8 cellular contexts compared by ENCODE assay signal in genomic region chr1:179217943-179218507, GRCh38. TPM values are rescaled to one million over a fixed set of nuclear protein-coding genes. Genes with fewer than 3 reads are reported as not detected.
A peak's percentile ranks its signal among the peaks of the same experiment; 100 is the strongest.
DNase-seq lines count a peak whose midpoint lies in the region; ATAC-seq and TF ChIP-seq lines count a peak whose summit lies in the region.

No MANE protein-coding gene starts in this region.

- DNase-seq in MCF 10A (ENCODE audit: unreplicated experiment) (peak; percentile 56), mammary epithelial cell (no peak), activated B cell treated with CpG ODN at 0.5 μM for 24 hours (no peak), iris pigment epithelial cell (ENCODE audit: low read depth) (peak; percentile 72), aorta (no peak), NCI-H2227 treated with DMSO at 0.1 percent for 48 hours (lab: John Stamatoyannopoulos, UW) (no peak)
- DNase-seq in effector memory CD8-positive, alpha-beta T cell, result no peak

- H4K20me1 ChIP-seq in mammary epithelial cell (ENCODE audit: insufficient read depth, low read length), result no peaks in the 10 kb centered on the region

- H3K4me1 Mint-ChIP-seq in MCF 10A (ENCODE audit: insufficient read depth, unreplicated experiment) (peaks cover 19% of the 10 kb centered on the region), activated B cell treated with CpG ODN at 0.5 μM for 24 hours (peaks cover 14% of the 10 kb centered on the region)
- peaks cover 1 to 11% of the 10 kb centered on the region in 2 donors for H3K4me1 Mint-ChIP-seq in effector memory CD8-positive, alpha-beta T cell (ENCODE audit: low read depth in 2 of 2)

- intact Hi-C loops in MCF 10A (cut with micrococcal nuclease), result no loop called here
- intact Hi-C loops in mammary epithelial cell (cut with micrococcal nuclease), result no loop called here
- intact Hi-C loops in activated B cell treated with CpG ODN at 0.5 μM for 24 hours (cut with micrococcal nuclease), result loop anchor here (5.0 kb wide), 1 partner anchor 36 kb away; no protein-coding TSS in a partner anchor
- intact Hi-C loops in aorta (cut with DNase I), result no loop called here

- H3K27ac Mint-ChIP-seq in MCF 10A (ENCODE audit: low read depth, unreplicated experiment) (peak overlapping the region; percentile 93), activated B cell treated with CpG ODN at 0.5 μM for 24 hours (peak overlapping the region; percentile 59)
- H3K27ac Mint-ChIP-seq in effector memory CD8-positive, alpha-beta T cell, result peak overlapping the region in 1 of 2 donors; percentile 71

- 90% methylated on average over 5 of the region's 5 CpGs for WGBS in mammary epithelial cell (ENCODE audit: low coverage, missing lambda C conversion rate)
- 62 to 65% methylated on average over 5 of the region's 5 CpGs for WGBS in aorta, 2 donors

- in situ Hi-C loops in mammary epithelial cell (cut with MboI; ENCODE audit: low sequenced_read_pairs in 2 of 2), result loop anchor here in 1 of 2 donors (25.0 kb wide), 1 partner anchor 106 kb away; no protein-coding TSS in a partner anchor

- H3K9me3 Mint-ChIP-seq in MCF 10A (ENCODE audit: unreplicated experiment) (no peaks in the 10 kb centered on the region), activated B cell treated with CpG ODN at 0.5 μM for 24 hours (no peaks in the 10 kb centered on the region)
- H3K9me3 Mint-ChIP-seq in effector memory CD8-positive, alpha-beta T cell, result no peaks in the 10 kb centered on the region

- H3K9me3 ChIP-seq in mammary epithelial cell (replicated peaks; ENCODE audit: insufficient read depth, low read length) (no peaks in the 10 kb centered on the region), aorta (ENCODE audit: control insufficient read depth, low read length) (no peaks in the 10 kb centered on the region)

- H3K36me3 Mint-ChIP-seq in MCF 10A (ENCODE audit: insufficient read depth, unreplicated experiment) (peaks cover 30% of the 10 kb centered on the region), activated B cell treated with CpG ODN at 0.5 μM for 24 hours (ENCODE audit: low read depth) (peaks cover 20% of the 10 kb centered on the region)
- no peaks in the 10 kb centered on the region for H3K36me3 Mint-ChIP-seq in effector memory CD8-positive, alpha-beta T cell (ENCODE audit: insufficient read depth)

- H3K27me3 Mint-ChIP-seq in MCF 10A (ENCODE audit: insufficient read depth, unreplicated experiment), result no peaks in the 10 kb centered on the region
- H3K27me3 Mint-ChIP-seq in activated B cell treated with CpG ODN at 0.5 μM for 24 hours, result no peaks in the 10 kb centered on the region
- no peaks in the 10 kb centered on the region for H3K27me3 Mint-ChIP-seq in effector memory CD8-positive, alpha-beta T cell

- no peaks in the 10 kb centered on the region for H3K27me3 ChIP-seq in mammary epithelial cell (ENCODE audit: insufficient read depth, low read length)
- no peaks in the 10 kb centered on the region for H3K27me3 ChIP-seq in aorta (ENCODE audit: control insufficient read depth in 1 of 2, insufficient read depth in 2 of 2, low read length in 1 of 2)

- H3K79me2 ChIP-seq in mammary epithelial cell (ENCODE audit: insufficient read depth, low read length), result peaks cover 49% of the 10 kb centered on the region

- H3K4me1 ChIP-seq in mammary epithelial cell (ENCODE audit: insufficient read depth, low read length), result no peaks in the 10 kb centered on the region
- no peaks in the 10 kb centered on the region for H3K4me1 ChIP-seq in aorta (ENCODE audit: control insufficient read depth in 1 of 2, insufficient read depth in 2 of 2, low read length in 2 of 2)

- dilution Hi-C loops in mammary epithelial cell (cut with HindIII; ENCODE audit: low sequenced_read_pairs), result no loop called here

- H3K4me3 Mint-ChIP-seq in MCF 10A (ENCODE audit: unreplicated experiment), result no peak overlapping the region
- H3K4me3 Mint-ChIP-seq in activated B cell treated with CpG ODN at 0.5 μM for 24 hours, result no peak overlapping the region
- H3K4me3 Mint-ChIP-seq in effector memory CD8-positive, alpha-beta T cell, result no peak overlapping the region

- CTCF ChIA-PET in MCF 10A (lab: Yijun Ruan, JAX) (interaction anchor here (0.6 to 1.0 kb wide), 5 partner anchors 13 to 98 kb away, joined by 3 to 5 read pairs (median 3); no protein-coding TSS in a partner anchor), mammary epithelial cell (lab: Charles Lee; ENCODE audit: low non-redundant PET) (no interaction called here), activated B cell treated with CpG ODN at 0.5 μM for 24 hours (lab: Charles Lee) (no interaction called here)

- BruUV-seq in MCF 10A (replicated peaks; lab: Mats Ljungman, UMichigan) (no TSS peak), mammary epithelial cell (replicated peaks; lab: Mats Ljungman, UMichigan) (no TSS peak)

- H3K36me3 ChIP-seq in mammary epithelial cell (ENCODE audit: insufficient read depth, low read length) (peaks cover 3% of the 10 kb centered on the region), aorta (ENCODE audit: control insufficient read depth in 1 of 2, insufficient read depth in 2 of 2, low read length in 1 of 2) (no peaks in the 10 kb centered on the region)

- POLR2A ChIA-PET in MCF 10A (lab: Yijun Ruan, JAX), result interaction anchor here (1.2 to 2.6 kb wide), 3 partner anchors 10 to 12 kb away, joined by 3 to 9 read pairs (median 6); partner anchors contain the start of gene ABL2
- POLR2A ChIA-PET in activated B cell treated with CpG ODN at 0.5 μM for 24 hours (lab: Charles Lee), result no interaction called here

- TF ChIP-seq CTCF in MCF 10A (IDR thresholded peaks at IDR 0.05; ENCODE audit: unreplicated experiment), result no peak
- no peak for TF ChIP-seq CTCF in mammary epithelial cell (conservative IDR thresholded peaks at IDR 0.05 in 1 of 2, IDR thresholded peaks at IDR 0.05 in 1 of 2; ENCODE audit: extremely low read depth in 1 of 2, insufficient read depth in 1 of 2, low read depth in 1 of 2, low read length in 2 of 2)
- no peak for TF ChIP-seq CTCF in activated B cell treated with CpG ODN at 0.5 μM for 24 hours (IDR thresholded peaks at IDR 0.05)

- no peak overlapping the region for H3K4me3 ChIP-seq in mammary epithelial cell (replicated peaks in 1 of 3; ENCODE audit: insufficient read depth in 1 of 3, low read depth in 2 of 3, low read length in 3 of 3)
- H3K4me3 ChIP-seq in aorta (ENCODE audit: low read length in 2 of 2), result no peak overlapping the region

- no peak for ATAC-seq in activated B cell treated with CpG ODN at 0.5 μM for 24 hours (ENCODE audit: low read depth)
- ATAC-seq in aorta (ENCODE audit: low FRiP score), result peak; percentile 78
- ATAC-seq in HG02759 (IDR thresholded peaks at IDR 0.05; ENCODE audit: unreplicated experiment), result no peak
- ATAC-seq in effector memory CD8-positive, alpha-beta T cell (replicated peaks), result no peak

- no peak overlapping the region for H2AFZ ChIP-seq in mammary epithelial cell (ENCODE audit: low read depth, low read length)

- no peak overlapping the region for H3K4me2 ChIP-seq in mammary epithelial cell (ENCODE audit: insufficient read depth, low read depth, low read length)

- no peak overlapping the region for H3K9ac ChIP-seq in mammary epithelial cell (ENCODE audit: insufficient read depth, low read length)

- no peak overlapping the region for H3K27ac ChIP-seq in mammary epithelial cell (ENCODE audit: insufficient read depth, low read depth, low read length)
- H3K27ac ChIP-seq in aorta (ENCODE audit: low read depth in 1 of 2, low read length in 2 of 2), result no peak overlapping the region

RNA-seq across cellular contexts. Expression of gene ABL2, which starts 11.5 kb away (rescaled TPM):
- total RNA-seq in MCF 10A (2022), result 109 and 160 TPM in 2 replicates
- 100 to 1,000 TPM in 1 of 2 donors, 10 to 100 TPM in 1; 78.2 to 161 TPM for total RNA-seq in mammary epithelial cell
- 22.4 TPM for polyA plus RNA-seq in mammary epithelial cell
- 75.0 TPM for polyA minus RNA-seq in mammary epithelial cell
- 15.2 and 15.6 TPM in 2 replicates for total RNA-seq in activated B cell treated with CpG ODN at 0.5 μM for 24 hours
- total RNA-seq in aorta, result 10 to 100 TPM; 57.0 to 58.5 TPM
- 1 to 10 TPM; 2.4 to 5.4 TPM for polyA plus RNA-seq in aorta

Comparison
In these comparisons a context has a peak if more than half of its experiments do, and no peak if none do; other contexts are left out.
1. DNase-seq: peak in MCF 10A (single experiment) and iris pigment epithelial cell (single experiment); none in mammary epithelial cell (single experiment), activated B cell treated with CpG ODN at 0.5 μM for 24 hours (single experiment), aorta (0 of 2), effector memory CD8-positive, alpha-beta T cell (0 of 3) and NCI-H2227 treated with DMSO at 0.1 percent for 48 hours (single experiment).